1 cellular context compared by ENCODE assay signal in the genomic region with DNA sequence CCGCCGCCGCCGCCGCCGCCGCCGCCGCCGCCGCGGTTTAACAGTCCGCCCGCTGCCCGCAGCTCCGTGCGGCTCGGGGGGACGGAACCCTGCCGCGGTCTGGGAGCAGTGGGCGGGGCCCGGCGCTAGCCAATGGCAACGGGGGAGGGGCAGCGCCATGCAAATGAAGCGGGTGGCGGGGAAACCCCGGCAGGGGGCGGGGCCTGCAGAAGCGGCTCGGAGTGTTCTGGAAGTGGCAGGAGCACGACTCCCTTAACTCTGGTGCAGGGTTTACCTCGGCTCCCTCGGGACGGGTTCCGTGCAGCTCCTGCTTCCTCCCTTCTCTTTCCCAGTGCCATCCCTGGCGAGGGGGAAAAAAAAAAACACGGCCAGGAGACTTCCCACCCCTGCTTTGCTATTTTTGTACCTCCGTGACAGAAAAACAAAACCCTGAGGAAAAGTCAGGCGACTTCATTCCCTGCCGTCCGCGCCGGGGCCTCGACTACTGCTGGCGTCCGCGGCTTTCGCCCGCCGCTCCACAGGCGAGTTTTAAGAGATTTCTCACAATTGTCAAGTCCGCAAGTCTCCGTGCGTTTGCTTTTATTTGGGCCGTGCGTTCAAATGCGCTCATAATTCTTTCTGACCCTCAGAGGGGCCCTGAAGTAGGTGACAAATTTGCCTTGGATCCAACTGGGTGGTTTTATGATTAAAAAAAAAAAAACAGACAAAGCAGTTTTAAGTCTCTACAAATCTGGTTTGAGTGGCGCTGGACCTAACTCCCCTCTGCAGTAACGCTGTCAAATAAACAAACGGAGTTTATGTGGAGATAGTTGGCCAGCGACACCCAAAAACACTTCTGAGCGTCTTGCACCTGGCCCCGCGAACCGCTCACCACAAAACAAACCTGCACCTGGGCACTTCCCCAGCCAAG.
TF ChIP-seq lines count a peak whose summit lies in the region.

A gene with protein sequence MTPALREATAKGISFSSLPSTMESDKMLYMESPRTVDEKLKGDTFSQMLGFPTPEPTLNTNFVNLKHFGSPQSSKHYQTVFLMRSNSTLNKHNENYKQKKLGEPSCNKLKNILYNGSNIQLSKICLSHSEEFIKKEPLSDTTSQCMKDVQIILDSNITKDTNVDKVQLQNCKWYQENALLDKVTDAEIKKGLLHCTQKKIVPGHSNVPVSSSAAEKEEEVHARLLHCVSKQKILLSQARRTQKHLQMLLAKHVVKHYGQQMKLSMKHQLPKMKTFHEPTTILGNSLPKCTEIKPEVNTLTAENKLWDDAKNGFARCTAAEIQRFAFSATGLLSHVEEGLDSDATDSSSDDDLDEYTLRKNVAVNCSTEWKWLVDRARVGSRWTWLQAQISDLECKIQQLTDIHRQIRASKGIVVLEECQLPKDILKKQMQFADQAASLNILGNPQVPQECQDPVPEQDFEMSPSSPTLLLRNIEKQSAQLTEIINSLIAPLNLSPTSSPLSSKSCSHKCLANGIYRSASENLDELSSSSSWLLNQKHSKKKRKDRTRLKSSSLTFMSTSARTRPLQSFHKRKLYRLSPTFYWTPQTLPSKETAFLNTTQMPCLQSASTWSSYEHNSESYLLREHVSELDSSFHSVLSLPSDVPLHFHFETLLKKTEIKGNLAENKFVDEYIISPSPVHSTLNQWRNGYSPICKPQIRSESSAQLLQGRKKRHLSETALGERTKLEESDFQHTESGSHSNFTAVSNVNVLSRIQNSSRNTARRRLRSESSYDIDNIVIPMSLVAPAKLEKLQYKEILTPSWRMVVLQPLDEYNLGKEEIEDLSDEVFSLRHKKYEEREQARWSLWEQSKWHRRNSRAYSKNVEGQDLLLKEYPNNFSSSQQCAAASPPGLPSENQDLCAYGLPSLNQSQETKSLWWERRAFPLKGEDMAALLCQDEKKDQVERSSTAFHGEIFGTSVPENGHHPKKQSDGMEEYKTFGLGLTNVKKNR (minus strand): TSS at position 101 of the 910 bp plus-strand sequence. CDS start 16,827 bp downstream, outside the sequence.

TF ChIP-seq in HepG2, 621 proteins besides CTCF, POLR2A, EP300 and RAD21 (continued from another document and continues in another):
- TF ChIP-seq, protein P1, sequence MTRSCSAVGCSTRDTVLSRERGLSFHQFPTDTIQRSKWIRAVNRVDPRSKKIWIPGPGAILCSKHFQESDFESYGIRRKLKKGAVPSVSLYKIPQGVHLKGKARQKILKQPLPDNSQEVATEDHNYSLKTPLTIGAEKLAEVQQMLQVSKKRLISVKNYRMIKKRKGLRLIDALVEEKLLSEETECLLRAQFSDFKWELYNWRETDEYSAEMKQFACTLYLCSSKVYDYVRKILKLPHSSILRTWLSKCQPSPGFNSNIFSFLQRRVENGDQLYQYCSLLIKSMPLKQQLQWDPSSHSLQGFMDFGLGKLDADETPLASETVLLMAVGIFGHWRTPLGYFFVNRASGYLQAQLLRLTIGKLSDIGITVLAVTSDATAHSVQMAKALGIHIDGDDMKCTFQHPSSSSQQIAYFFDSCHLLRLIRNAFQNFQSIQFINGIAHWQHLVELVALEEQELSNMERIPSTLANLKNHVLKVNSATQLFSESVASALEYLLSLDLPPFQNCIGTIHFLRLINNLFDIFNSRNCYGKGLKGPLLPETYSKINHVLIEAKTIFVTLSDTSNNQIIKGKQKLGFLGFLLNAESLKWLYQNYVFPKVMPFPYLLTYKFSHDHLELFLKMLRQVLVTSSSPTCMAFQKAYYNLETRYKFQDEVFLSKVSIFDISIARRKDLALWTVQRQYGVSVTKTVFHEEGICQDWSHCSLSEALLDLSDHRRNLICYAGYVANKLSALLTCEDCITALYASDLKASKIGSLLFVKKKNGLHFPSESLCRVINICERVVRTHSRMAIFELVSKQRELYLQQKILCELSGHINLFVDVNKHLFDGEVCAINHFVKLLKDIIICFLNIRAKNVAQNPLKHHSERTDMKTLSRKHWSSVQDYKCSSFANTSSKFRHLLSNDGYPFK (CRISPR knock-in tag; IDR thresholded peaks at IDR 0.05; ENCODE audit: borderline replicate concordance): no peak
- TF ChIP-seq, protein P2, sequence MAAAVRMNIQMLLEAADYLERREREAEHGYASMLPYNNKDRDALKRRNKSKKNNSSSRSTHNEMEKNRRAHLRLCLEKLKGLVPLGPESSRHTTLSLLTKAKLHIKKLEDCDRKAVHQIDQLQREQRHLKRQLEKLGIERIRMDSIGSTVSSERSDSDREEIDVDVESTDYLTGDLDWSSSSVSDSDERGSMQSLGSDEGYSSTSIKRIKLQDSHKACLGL (CRISPR knock-in tag; IDR thresholded peaks at IDR 0.05): no peak; the same call in 1 of the 2 replicates
- peak; percentile 58 for TF ChIP-seq GABPB1 (CRISPR knock-in tag; IDR thresholded peaks at IDR 0.05)
- peak; percentile 44; the same call in 1 of the 2 replicates for TF ChIP-seq HOXA5 (CRISPR knock-in tag; IDR thresholded peaks at IDR 0.05)
- TF ChIP-seq, protein P3, sequence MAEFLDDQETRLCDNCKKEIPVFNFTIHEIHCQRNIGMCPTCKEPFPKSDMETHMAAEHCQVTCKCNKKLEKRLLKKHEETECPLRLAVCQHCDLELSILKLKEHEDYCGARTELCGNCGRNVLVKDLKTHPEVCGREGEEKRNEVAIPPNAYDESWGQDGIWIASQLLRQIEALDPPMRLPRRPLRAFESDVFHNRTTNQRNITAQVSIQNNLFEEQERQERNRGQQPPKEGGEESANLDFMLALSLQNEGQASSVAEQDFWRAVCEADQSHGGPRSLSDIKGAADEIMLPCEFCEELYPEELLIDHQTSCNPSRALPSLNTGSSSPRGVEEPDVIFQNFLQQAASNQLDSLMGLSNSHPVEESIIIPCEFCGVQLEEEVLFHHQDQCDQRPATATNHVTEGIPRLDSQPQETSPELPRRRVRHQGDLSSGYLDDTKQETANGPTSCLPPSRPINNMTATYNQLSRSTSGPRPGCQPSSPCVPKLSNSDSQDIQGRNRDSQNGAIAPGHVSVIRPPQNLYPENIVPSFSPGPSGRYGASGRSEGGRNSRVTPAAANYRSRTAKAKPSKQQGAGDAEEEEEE (CRISPR knock-in tag; IDR thresholded peaks at IDR 0.05; ENCODE audit: borderline replicate concordance): 0 out of 2 replicates have a peak, but pooled peaks have one; percentile 10
- TF ChIP-seq ZNF558 (CRISPR knock-in tag; IDR thresholded peaks at IDR 0.05; ENCODE audit: borderline replicate concordance): peak; percentile 62; the same call in 1 of the 2 replicates
- TF ChIP-seq ZNF331 (CRISPR knock-in tag; IDR thresholded peaks at IDR 0.05): peak; percentile 30
- peak; percentile 54; the same call in 1 of the 2 replicates for TF ChIP-seq RNF2 (conservative IDR thresholded peaks at IDR 0.05; ENCODE audit: low read depth)
- no peak for TF ChIP-seq NCOA1 (CRISPR knock-in tag; IDR thresholded peaks at IDR 0.05)
- peak; percentile 57 for TF ChIP-seq TEAD3 (CRISPR knock-in tag; optimal IDR thresholded peaks at IDR 0.05; ENCODE audit: borderline replicate concordance)
- TF ChIP-seq, protein P4, sequence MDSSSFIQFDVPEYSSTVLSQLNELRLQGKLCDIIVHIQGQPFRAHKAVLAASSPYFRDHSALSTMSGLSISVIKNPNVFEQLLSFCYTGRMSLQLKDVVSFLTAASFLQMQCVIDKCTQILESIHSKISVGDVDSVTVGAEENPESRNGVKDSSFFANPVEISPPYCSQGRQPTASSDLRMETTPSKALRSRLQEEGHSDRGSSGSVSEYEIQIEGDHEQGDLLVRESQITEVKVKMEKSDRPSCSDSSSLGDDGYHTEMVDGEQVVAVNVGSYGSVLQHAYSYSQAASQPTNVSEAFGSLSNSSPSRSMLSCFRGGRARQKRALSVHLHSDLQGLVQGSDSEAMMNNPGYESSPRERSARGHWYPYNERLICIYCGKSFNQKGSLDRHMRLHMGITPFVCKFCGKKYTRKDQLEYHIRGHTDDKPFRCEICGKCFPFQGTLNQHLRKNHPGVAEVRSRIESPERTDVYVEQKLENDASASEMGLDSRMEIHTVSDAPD (CRISPR knock-in tag; IDR thresholded peaks at IDR 0.05): no peak
- TF ChIP-seq BHLHE40 (IDR thresholded peaks at IDR 0.05; ENCODE audit: low read length): no peak
- TF ChIP-seq, protein P5, sequence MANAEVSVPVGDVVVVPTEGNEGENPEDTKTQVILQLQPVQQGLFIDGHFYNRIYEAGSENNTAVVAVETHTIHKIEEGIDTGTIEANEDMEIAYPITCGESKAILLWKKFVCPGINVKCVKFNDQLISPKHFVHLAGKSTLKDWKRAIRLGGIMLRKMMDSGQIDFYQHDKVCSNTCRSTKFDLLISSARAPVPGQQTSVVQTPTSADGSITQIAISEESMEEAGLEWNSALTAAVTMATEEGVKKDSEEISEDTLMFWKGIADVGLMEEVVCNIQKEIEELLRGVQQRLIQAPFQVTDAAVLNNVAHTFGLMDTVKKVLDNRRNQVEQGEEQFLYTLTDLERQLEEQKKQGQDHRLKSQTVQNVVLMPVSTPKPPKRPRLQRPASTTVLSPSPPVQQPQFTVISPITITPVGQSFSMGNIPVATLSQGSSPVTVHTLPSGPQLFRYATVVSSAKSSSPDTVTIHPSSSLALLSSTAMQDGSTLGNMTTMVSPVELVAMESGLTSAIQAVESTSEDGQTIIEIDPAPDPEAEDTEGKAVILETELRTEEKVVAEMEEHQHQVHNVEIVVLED (CRISPR knock-in tag; IDR thresholded peaks at IDR 0.05; ENCODE audit: borderline replicate concordance): peak; percentile 13; the same call in 1 of the 2 replicates
- peak; percentile 36; the same call in 1 of the 2 replicates for TF ChIP-seq CHCHD3 (CRISPR knock-in tag; IDR thresholded peaks at IDR 0.05)
- TF ChIP-seq NAIF1 (CRISPR knock-in tag; IDR thresholded peaks at IDR 0.05; ENCODE audit: borderline replicate concordance): peak; percentile 87; the same call in 1 of the 2 replicates
- TF ChIP-seq ZSCAN31 (CRISPR knock-in tag; IDR thresholded peaks at IDR 0.05; ENCODE audit: low read depth): peak; percentile 77
- TF ChIP-seq PTBP1 (IDR thresholded peaks at IDR 0.05; ENCODE audit: low read depth, low read length, poor library complexity, severe bottlenecking): no peak
- peak; percentile 58 for TF ChIP-seq IKZF4 (CRISPR knock-in tag; IDR thresholded peaks at IDR 0.05; ENCODE audit: borderline replicate concordance, low read depth, not compliant biosample characterization)
- TF ChIP-seq, protein P6, sequence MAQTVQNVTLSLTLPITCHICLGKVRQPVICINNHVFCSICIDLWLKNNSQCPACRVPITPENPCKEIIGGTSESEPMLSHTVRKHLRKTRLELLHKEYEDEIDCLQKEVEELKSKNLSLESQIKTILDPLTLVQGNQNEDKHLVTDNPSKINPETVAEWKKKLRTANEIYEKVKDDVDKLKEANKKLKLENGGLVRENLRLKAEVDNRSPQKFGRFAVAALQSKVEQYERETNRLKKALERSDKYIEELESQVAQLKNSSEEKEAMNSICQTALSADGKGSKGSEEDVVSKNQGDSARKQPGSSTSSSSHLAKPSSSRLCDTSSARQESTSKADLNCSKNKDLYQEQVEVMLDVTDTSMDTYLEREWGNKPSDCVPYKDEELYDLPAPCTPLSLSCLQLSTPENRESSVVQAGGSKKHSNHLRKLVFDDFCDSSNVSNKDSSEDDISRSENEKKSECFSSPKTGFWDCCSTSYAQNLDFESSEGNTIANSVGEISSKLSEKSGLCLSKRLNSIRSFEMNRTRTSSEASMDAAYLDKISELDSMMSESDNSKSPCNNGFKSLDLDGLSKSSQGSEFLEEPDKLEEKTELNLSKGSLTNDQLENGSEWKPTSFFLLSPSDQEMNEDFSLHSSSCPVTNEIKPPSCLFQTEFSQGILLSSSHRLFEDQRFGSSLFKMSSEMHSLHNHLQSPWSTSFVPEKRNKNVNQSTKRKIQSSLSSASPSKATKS (CRISPR knock-in tag; IDR thresholded peaks at IDR 0.05): 0 out of 2 replicates have a peak, but pooled peaks have one; percentile 53
- TF ChIP-seq, protein P7, sequence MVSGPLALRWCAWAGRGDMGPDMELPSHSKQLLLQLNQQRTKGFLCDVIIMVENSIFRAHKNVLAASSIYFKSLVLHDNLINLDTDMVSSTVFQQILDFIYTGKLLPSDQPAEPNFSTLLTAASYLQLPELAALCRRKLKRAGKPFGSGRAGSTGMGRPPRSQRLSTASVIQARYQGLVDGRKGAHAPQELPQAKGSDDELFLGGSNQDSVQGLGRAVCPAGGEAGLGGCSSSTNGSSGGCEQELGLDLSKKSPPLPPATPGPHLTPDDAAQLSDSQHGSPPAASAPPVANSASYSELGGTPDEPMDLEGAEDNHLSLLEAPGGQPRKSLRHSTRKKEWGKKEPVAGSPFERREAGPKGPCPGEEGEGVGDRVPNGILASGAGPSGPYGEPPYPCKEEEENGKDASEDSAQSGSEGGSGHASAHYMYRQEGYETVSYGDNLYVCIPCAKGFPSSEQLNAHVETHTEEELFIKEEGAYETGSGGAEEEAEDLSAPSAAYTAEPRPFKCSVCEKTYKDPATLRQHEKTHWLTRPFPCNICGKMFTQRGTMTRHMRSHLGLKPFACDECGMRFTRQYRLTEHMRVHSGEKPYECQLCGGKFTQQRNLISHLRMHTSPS (CRISPR knock-in tag; IDR thresholded peaks at IDR 0.05; ENCODE audit: low read depth): 0 out of 2 replicates have a peak, but pooled peaks have one; percentile 27
- TF ChIP-seq TARDBP (CRISPR knock-in tag; IDR thresholded peaks at IDR 0.05): peak; percentile 34
- TF ChIP-seq KLF6 (CRISPR knock-in tag; IDR thresholded peaks at IDR 0.05): peak; percentile 63; the same call in 1 of the 2 replicates
- no peak for TF ChIP-seq SRSF9 (IDR thresholded peaks at IDR 0.05; ENCODE audit: borderline replicate concordance, insufficient read depth, low read depth, low read length, poor library complexity, severe bottlenecking)
- TF ChIP-seq, protein P8, sequence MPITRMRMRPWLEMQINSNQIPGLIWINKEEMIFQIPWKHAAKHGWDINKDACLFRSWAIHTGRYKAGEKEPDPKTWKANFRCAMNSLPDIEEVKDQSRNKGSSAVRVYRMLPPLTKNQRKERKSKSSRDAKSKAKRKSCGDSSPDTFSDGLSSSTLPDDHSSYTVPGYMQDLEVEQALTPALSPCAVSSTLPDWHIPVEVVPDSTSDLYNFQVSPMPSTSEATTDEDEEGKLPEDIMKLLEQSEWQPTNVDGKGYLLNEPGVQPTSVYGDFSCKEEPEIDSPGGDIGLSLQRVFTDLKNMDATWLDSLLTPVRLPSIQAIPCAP (CRISPR knock-in tag; IDR thresholded peaks at IDR 0.05; ENCODE audit: low read depth): no peak
- TF ChIP-seq NONO (IDR thresholded peaks at IDR 0.05): no peak
- peak; percentile 61 for TF ChIP-seq NONO (CRISPR knock-in tag; conservative IDR thresholded peaks at IDR 0.05)
- TF ChIP-seq ZNF780A (CRISPR knock-in tag; IDR thresholded peaks at IDR 0.05): 0 out of 2 replicates have a peak, but pooled peaks have one; percentile 24
- no peak for TF ChIP-seq NFE2L1 (CRISPR knock-in tag; IDR thresholded peaks at IDR 0.05; ENCODE audit: borderline replicate concordance)
- 0 out of 2 replicates have a peak, but pooled peaks have one; percentile 44 for TF ChIP-seq ESRRA (CRISPR knock-in tag; IDR thresholded peaks at IDR 0.05; ENCODE audit: low read depth)
- peak; percentile 91 for TF ChIP-seq HIVEP1 (CRISPR knock-in tag; IDR thresholded peaks at IDR 0.05)
- 0 out of 2 replicates have a peak, but pooled peaks have one; percentile 32 for TF ChIP-seq SP140L (CRISPR knock-in tag; IDR thresholded peaks at IDR 0.05; ENCODE audit: borderline replicate concordance)
- TF ChIP-seq NFRKB (IDR thresholded peaks at IDR 0.05): no peak
- TF ChIP-seq, protein P9, sequence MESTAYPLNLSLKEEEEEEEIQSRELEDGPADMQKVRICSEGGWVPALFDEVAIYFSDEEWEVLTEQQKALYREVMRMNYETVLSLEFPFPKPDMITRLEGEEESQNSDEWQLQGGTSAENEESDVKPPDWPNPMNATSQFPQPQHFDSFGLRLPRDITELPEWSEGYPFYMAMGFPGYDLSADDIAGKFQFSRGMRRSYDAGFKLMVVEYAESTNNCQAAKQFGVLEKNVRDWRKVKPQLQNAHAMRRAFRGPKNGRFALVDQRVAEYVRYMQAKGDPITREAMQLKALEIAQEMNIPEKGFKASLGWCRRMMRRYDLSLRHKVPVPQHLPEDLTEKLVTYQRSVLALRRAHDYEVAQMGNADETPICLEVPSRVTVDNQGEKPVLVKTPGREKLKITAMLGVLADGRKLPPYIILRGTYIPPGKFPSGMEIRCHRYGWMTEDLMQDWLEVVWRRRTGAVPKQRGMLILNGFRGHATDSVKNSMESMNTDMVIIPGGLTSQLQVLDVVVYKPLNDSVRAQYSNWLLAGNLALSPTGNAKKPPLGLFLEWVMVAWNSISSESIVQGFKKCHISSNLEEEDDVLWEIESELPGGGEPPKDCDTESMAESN (CRISPR knock-in tag; conservative IDR thresholded peaks at IDR 0.05): peak; percentile 62; the same call in 1 of the 2 replicates
